1 cellular context compared by ENCODE assay signal in the genomic region with DNA sequence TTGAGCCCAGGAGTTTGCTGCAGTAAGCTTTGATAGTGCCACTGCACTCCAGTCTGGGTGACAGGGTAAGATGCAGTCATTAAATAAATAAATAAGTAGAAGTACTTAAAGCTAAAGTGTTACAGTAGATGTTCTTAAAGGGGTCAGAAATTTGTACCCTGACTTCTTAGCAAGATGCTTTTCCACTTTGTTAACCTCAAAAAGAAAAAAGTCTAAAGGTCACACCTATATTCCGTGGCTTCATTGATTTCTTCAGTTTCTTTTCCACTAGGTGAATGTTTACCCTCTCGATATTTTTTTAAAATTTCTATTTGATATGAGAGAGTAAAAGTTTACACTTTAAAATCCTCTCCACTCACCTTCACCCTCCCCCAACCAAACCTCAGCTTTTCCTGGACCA.
TF ChIP-seq lines count a peak whose summit lies in the region.

No MANE protein-coding gene starts in this region.

TF ChIP-seq in HepG2, 621 proteins besides CTCF, POLR2A, EP300 and RAD21 (continued from another document):
- TF ChIP-seq, protein P1, sequence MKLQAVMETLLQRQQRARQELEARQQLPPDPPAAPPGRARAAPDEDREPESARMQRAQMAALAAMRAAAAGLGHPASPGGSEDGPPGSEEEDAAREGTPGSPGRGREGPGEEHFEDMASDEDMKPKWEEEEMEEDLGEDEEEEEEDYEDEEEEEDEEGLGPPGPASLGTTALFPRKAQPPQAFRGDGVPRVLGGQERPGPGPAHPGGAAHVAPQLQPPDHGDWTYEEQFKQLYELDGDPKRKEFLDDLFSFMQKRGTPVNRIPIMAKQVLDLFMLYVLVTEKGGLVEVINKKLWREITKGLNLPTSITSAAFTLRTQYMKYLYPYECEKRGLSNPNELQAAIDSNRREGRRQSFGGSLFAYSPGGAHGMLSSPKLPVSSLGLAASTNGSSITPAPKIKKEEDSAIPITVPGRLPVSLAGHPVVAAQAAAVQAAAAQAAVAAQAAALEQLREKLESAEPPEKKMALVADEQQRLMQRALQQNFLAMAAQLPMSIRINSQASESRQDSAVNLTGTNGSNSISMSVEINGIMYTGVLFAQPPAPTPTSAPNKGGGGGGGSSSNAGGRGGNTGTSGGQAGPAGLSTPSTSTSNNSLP (IDR thresholded peaks at IDR 0.05; ENCODE audit: low read depth, low read length) = peak; percentile 9; the same call in 1 of the 2 replicates
- TF ChIP-seq, protein P2, sequence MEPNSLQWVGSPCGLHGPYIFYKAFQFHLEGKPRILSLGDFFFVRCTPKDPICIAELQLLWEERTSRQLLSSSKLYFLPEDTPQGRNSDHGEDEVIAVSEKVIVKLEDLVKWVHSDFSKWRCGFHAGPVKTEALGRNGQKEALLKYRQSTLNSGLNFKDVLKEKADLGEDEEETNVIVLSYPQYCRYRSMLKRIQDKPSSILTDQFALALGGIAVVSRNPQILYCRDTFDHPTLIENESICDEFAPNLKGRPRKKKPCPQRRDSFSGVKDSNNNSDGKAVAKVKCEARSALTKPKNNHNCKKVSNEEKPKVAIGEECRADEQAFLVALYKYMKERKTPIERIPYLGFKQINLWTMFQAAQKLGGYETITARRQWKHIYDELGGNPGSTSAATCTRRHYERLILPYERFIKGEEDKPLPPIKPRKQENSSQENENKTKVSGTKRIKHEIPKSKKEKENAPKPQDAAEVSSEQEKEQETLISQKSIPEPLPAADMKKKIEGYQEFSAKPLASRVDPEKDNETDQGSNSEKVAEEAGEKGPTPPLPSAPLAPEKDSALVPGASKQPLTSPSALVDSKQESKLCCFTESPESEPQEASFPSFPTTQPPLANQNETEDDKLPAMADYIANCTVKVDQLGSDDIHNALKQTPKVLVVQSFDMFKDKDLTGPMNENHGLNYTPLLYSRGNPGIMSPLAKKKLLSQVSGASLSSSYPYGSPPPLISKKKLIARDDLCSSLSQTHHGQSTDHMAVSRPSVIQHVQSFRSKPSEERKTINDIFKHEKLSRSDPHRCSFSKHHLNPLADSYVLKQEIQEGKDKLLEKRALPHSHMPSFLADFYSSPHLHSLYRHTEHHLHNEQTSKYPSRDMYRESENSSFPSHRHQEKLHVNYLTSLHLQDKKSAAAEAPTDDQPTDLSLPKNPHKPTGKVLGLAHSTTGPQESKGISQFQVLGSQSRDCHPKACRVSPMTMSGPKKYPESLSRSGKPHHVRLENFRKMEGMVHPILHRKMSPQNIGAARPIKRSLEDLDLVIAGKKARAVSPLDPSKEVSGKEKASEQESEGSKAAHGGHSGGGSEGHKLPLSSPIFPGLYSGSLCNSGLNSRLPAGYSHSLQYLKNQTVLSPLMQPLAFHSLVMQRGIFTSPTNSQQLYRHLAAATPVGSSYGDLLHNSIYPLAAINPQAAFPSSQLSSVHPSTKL (CRISPR knock-in tag; IDR thresholded peaks at IDR 0.05) = 0 out of 2 replicates have a peak, but pooled peaks have one; percentile 18
TF ChIP-seq in HepG2: peak in this region for 13.
